Comparison of ENCODE assay signal across 17 cellular contexts in the genomic region with DNA sequence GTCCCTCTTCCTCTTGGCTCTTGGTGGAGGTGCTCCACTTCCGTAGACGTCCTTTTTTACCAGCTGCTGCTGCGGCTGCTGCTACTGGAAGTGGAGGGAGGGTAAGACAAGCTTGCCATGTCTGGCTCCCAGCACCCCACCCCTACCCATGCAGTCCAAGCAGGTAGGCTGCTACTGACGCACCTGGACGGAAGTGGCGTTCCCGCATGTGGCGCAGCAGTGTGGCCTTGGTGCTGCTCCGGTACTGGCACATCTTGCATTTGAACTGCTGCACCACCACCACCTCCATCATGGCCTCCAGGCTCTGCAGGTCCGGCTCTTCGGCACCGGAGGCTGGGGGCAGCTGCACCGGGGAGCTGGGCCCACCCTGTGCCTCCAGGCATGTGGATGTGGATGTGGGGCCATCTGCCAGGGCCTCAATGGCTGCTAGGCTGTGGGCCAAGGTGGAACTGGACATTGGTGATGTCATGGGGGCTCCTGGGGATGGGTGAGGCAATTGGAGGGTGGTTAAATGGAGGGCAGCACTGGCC. TPM values are rescaled to one million over a fixed set of nuclear protein-coding genes. Genes with fewer than 3 reads are reported as not detected.
DNase-seq lines count a peak whose midpoint lies in the region; ATAC-seq, FAIRE-seq and TF ChIP-seq lines count a peak whose summit lies in the region.
"Had no signal": no experiment of that assay in that cellular context is flagged by ENCODE, and none has a peak within 500 bp of the region (broad histone marks: within the 10 kb centered on the region; RNA-seq: fewer than 3 reads in every experiment).

No MANE protein-coding gene starts in this region.

- H3K27me3 ChIP-seq in astrocyte (ENCODE audit: insufficient read depth, low read length) (no peaks in the 10 kb centered on the region), lower lobe of right lung (ENCODE audit: low read depth) (no peaks in the 10 kb centered on the region), skeletal muscle tissue (ENCODE audit: control insufficient read depth in 3 of 3, insufficient read depth in 3 of 3, low read length in 3 of 3) (no peaks in the 10 kb centered on the region)

- peaks cover 43% of the 10 kb centered on the region for H3K79me2 ChIP-seq in astrocyte (ENCODE audit: insufficient read depth, low read length)

- no peak overlapping the region for H2AFZ ChIP-seq in astrocyte (ENCODE audit: low read depth, low read length)

- peak; percentile 19 for DNase-seq in activated T-cell treated with anti-CD3 and anti-CD28 coated beads, Interleukin-2, amount 50 U/mL, for 24 hours
- DNase-seq in activated T-cell treated with anti-CD3 and anti-CD28 coated beads, Interleukin-2, amount 50 U/mL, for 4 hours, result no peak
- no peak for DNase-seq in astrocyte (ENCODE audit: low read depth)
- peak; percentile 36 for DNase-seq in lower lobe of right lung
- DNase-seq in NCI-H345 treated with DMSO at 0.1 percent for 48 hours (lab: John Stamatoyannopoulos, UW; ENCODE audit: unreplicated experiment), result no peak
- DNase-seq in GM20000 (ENCODE audit: low spot score), result no peak
- DNase-seq: 8988T, COR-L47, DMS153, NCI-H146, NCI-H2227 treated with DMSO at 0.1 percent for 48 hours, NCI-H526 had no signal

- peaks cover 46% of the 10 kb centered on the region for H4K20me1 ChIP-seq in astrocyte (ENCODE audit: insufficient read depth, low read length)

- FAIRE-seq in astrocyte (lab: Jason Lieb, UNC), result no peak
- FAIRE-seq: GM19239 had no signal

- no peak overlapping the region for H3K4me3 ChIP-seq in astrocyte (ENCODE audit: insufficient read depth, low read depth, low read length)
- H3K4me3 ChIP-seq in lower lobe of right lung, result no peak overlapping the region
- H3K4me3 ChIP-seq in skeletal muscle tissue (ENCODE audit: low read length in 3 of 3), result no peak overlapping the region

- H3K4me1 Mint-ChIP-seq in activated T-cell treated with anti-CD3 and anti-CD28 coated beads, Interleukin-2, amount 50 U/mL, for 24 hours (ENCODE audit: low read depth), result peaks cover 26% of the 10 kb centered on the region
- H3K4me1 Mint-ChIP-seq in activated T-cell treated with anti-CD3 and anti-CD28 coated beads, Interleukin-2, amount 50 U/mL, for 4 hours (ENCODE audit: low read depth), result peaks cover 22% of the 10 kb centered on the region
- H3K4me1 Mint-ChIP-seq in astrocyte (ENCODE audit: low read depth, unreplicated experiment), result peaks cover 11% of the 10 kb centered on the region

- ATAC-seq in activated T-cell treated with anti-CD3 and anti-CD28 coated beads, Interleukin-2, amount 50 U/mL, for 4 hours, result no peak
- no peak for ATAC-seq in lower lobe of right lung
- no peak for ATAC-seq in GM19023 (IDR thresholded peaks at IDR 0.05; ENCODE audit: unreplicated experiment)

- TF ChIP-seq CTCF in astrocyte (IDR thresholded peaks at IDR 0.05; ENCODE audit: insufficient read depth, low read depth, low read length) (no peak), lower lobe of right lung (IDR thresholded peaks at IDR 0.05) (no peak), GM20000 (IDR thresholded peaks at IDR 0.05; ENCODE audit: extremely low read depth, missing control alignments) (no peak)

- H3K9me3 Mint-ChIP-seq in activated T-cell treated with anti-CD3 and anti-CD28 coated beads, Interleukin-2, amount 50 U/mL, for 24 hours, result no peaks in the 10 kb centered on the region
- H3K9me3 Mint-ChIP-seq in activated T-cell treated with anti-CD3 and anti-CD28 coated beads, Interleukin-2, amount 50 U/mL, for 4 hours, result no peaks in the 10 kb centered on the region
- no peaks in the 10 kb centered on the region for H3K9me3 Mint-ChIP-seq in astrocyte (ENCODE audit: unreplicated experiment)

- H3K4me1 ChIP-seq in astrocyte (ENCODE audit: insufficient read depth, low read length) (peaks cover 35% of the 10 kb centered on the region), lower lobe of right lung (peaks cover 21% of the 10 kb centered on the region), skeletal muscle tissue (ENCODE audit: control insufficient read depth in 3 of 3, insufficient read depth in 3 of 3, low read length in 3 of 3) (peaks cover 30 to 37% (median 35%) of the 10 kb centered on the region in 3 donors)

- H3K4me3 Mint-ChIP-seq in activated T-cell treated with anti-CD3 and anti-CD28 coated beads, Interleukin-2, amount 50 U/mL, for 24 hours, result no peak overlapping the region
- no peak overlapping the region for H3K4me3 Mint-ChIP-seq in activated T-cell treated with anti-CD3 and anti-CD28 coated beads, Interleukin-2, amount 50 U/mL, for 4 hours
- H3K4me3 Mint-ChIP-seq in astrocyte (ENCODE audit: unreplicated experiment), result no peak overlapping the region

- peak overlapping the region; percentile 100 for H3K27ac ChIP-seq in astrocyte (ENCODE audit: low read depth, low read length)
- no peak overlapping the region for H3K27ac ChIP-seq in lower lobe of right lung
- peak overlapping the region; percentile 99 for H3K27ac ChIP-seq in skeletal muscle tissue (ENCODE audit: low read depth, low read length)
- H3K27ac ChIP-seq: C4-2B had no signal

- peak overlapping the region; percentile 14 for H3K27ac Mint-ChIP-seq in activated T-cell treated with anti-CD3 and anti-CD28 coated beads, Interleukin-2, amount 50 U/mL, for 24 hours
- no peak overlapping the region for H3K27ac Mint-ChIP-seq in astrocyte (ENCODE audit: unreplicated experiment)

- H3K36me3 Mint-ChIP-seq in activated T-cell treated with anti-CD3 and anti-CD28 coated beads, Interleukin-2, amount 50 U/mL, for 24 hours (ENCODE audit: low read depth), result peaks cover 84% of the 10 kb centered on the region
- H3K36me3 Mint-ChIP-seq in activated T-cell treated with anti-CD3 and anti-CD28 coated beads, Interleukin-2, amount 50 U/mL, for 4 hours (ENCODE audit: insufficient read depth), result peaks cover 25% of the 10 kb centered on the region
- H3K36me3 Mint-ChIP-seq in astrocyte (ENCODE audit: low read depth, unreplicated experiment), result peaks cover 5% of the 10 kb centered on the region

- intact Hi-C loops in lower lobe of right lung (cut with DNase I), result no loop called here

- H3K27me3 Mint-ChIP-seq in activated T-cell treated with anti-CD3 and anti-CD28 coated beads, Interleukin-2, amount 50 U/mL, for 24 hours, result no peaks in the 10 kb centered on the region
- H3K27me3 Mint-ChIP-seq in activated T-cell treated with anti-CD3 and anti-CD28 coated beads, Interleukin-2, amount 50 U/mL, for 4 hours (ENCODE audit: low read depth), result no peaks in the 10 kb centered on the region
- no peaks in the 10 kb centered on the region for H3K27me3 Mint-ChIP-seq in astrocyte (ENCODE audit: low read depth, unreplicated experiment)

- H3K36me3 ChIP-seq in astrocyte (ENCODE audit: insufficient read depth, low read length), result peaks cover 44% of the 10 kb centered on the region
- H3K36me3 ChIP-seq in lower lobe of right lung, result peaks cover 70% of the 10 kb centered on the region
- H3K36me3 ChIP-seq in skeletal muscle tissue (ENCODE audit: control insufficient read depth in 3 of 3, insufficient read depth in 3 of 3, low read length in 3 of 3), result peaks cover 48 to 60% (median 49%) of the 10 kb centered on the region in 3 donors

- H3K9ac ChIP-seq in astrocyte (ENCODE audit: low read length) (no peak overlapping the region), skeletal muscle tissue (ENCODE audit: low read depth in 1 of 3, low read length in 3 of 3) (peak overlapping the region in 1 of 3 donors; percentile 33)

- H3K9me3 ChIP-seq in astrocyte (ENCODE audit: insufficient read depth, low read depth, low read length), result no peaks in the 10 kb centered on the region
- H3K9me3 ChIP-seq in lower lobe of right lung, result no peaks in the 10 kb centered on the region
- H3K9me3 ChIP-seq in skeletal muscle tissue (ENCODE audit: control insufficient read depth in 3 of 3, low read length in 3 of 3), result no peaks in the 10 kb centered on the region

- no peak overlapping the region for H3K4me2 ChIP-seq in astrocyte (ENCODE audit: low read length)

RNA-seq across cellular contexts. Expression of gene ZNF335, which starts 4.4 kb away (rescaled TPM):
- total RNA-seq in activated T-cell treated with anti-CD3 and anti-CD28 coated beads, Interleukin-2, amount 50 U/mL, for 4 hours, result 10 to 100 TPM; 39.7 to 46.4 (median 41.6) TPM
- total RNA-seq in astrocyte, result 18.2 and 18.6 TPM in 2 replicates
- total RNA-seq in lower lobe of right lung, result 20.4 TPM
- 6.3 TPM for total RNA-seq in skeletal muscle tissue

RNA-seq across cellular contexts. Expression of gene PCIF1, which starts 33.1 kb away (rescaled TPM):
- total RNA-seq in activated T-cell treated with anti-CD3 and anti-CD28 coated beads, Interleukin-2, amount 50 U/mL, for 4 hours, result 10 to 100 TPM; 24.4 to 28.9 (median 28.4) TPM
- total RNA-seq in astrocyte (12.9 and 13.0 TPM in 2 replicates), lower lobe of right lung (34.7 TPM), skeletal muscle tissue (7.3 TPM)

RNA-seq across cellular contexts. Expression of gene MMP9, which starts 41.1 kb away (rescaled TPM):
- under 1 TPM in 2 of 3 donors, not detected in 1; 0.08 to 0.10 TPM for total RNA-seq in activated T-cell treated with anti-CD3 and anti-CD28 coated beads, Interleukin-2, amount 50 U/mL, for 4 hours
- 12.0 and 18.7 TPM in 2 replicates for total RNA-seq in astrocyte
- total RNA-seq in lower lobe of right lung, result 9.4 TPM
- total RNA-seq in skeletal muscle tissue, result 0.52 TPM
- total RNA-seq: HT-29 had no signal

RNA-seq across cellular contexts. Expression of gene PLTP, which starts 55.7 kb away (rescaled TPM):
- 1 to 10 TPM; 3.1 to 4.2 (median 3.3) TPM for total RNA-seq in activated T-cell treated with anti-CD3 and anti-CD28 coated beads, Interleukin-2, amount 50 U/mL, for 4 hours
- 162 and 167 TPM in 2 replicates for total RNA-seq in astrocyte
- 145 TPM for total RNA-seq in lower lobe of right lung
- total RNA-seq in skeletal muscle tissue, result 38.1 TPM

Comparison
In these comparisons a context has a peak if more than half of its experiments do, and no peak if none do; other contexts are left out.
1. DNase-seq: peak in activated T-cell treated with anti-CD3 and anti-CD28 coated beads, Interleukin-2, amount 50 U/mL, for 24 hours (single experiment) and lower lobe of right lung (single experiment); none in activated T-cell treated with anti-CD3 and anti-CD28 coated beads, Interleukin-2, amount 50 U/mL, for 4 hours (single experiment), astrocyte (single experiment), NCI-H345 treated with DMSO at 0.1 percent for 48 hours (single experiment) and GM20000 (single experiment).